8 cellular contexts compared by ENCODE assay signal in genomic region chr6:25223421-25224052, GRCh38. TPM values are rescaled to one million over a fixed set of nuclear protein-coding genes. Genes with fewer than 3 reads are reported as not detected.
DNase-seq lines count a peak whose midpoint lies in the region; ATAC-seq and FAIRE-seq lines count a peak whose summit lies in the region.

No MANE protein-coding gene starts in this region.

- ATAC-seq in activated T-cell treated with anti-CD3 and anti-CD28 coated beads, Interleukin-2, amount 50 U/mL, for 72 hours (replicated peaks in 1 of 2), result peak; percentile 44 to 57
- ATAC-seq in HG03139 (IDR thresholded peaks at IDR 0.05; ENCODE audit: unreplicated experiment), result no peak

- H3K36me3 Mint-ChIP-seq in activated T-cell treated with anti-CD3 and anti-CD28 coated beads, Interleukin-2, amount 50 U/mL, for 72 hours (ENCODE audit: insufficient read depth in 2 of 2), result no peaks in the 10 kb centered on the region

- H3K27ac ChIP-seq in substantia nigra (ENCODE audit: low read depth, low read length, poor library complexity, severe bottlenecking), result no peak overlapping the region

- H3K27ac Mint-ChIP-seq in activated T-cell treated with anti-CD3 and anti-CD28 coated beads, Interleukin-2, amount 50 U/mL, for 72 hours, result peak overlapping the region; percentile 6

- peak; percentile 74 for DNase-seq in ELR (ENCODE audit: low read depth)
- peak; percentile 75 to 80 for DNase-seq in Kasumi-1 (lab: John Stamatoyannopoulos, UW)
- peak; percentile 41 for DNase-seq in RCC 7860 (ENCODE audit: low spot score)
- peak; percentile 65 to 67 for DNase-seq in activated T-cell treated with anti-CD3 and anti-CD28 coated beads, Interleukin-2, amount 50 U/mL, for 72 hours
- peak; percentile 89 for DNase-seq in fibroblast of peridontal ligament (ENCODE audit: extremely low read depth)
- peak in 37 of 56 donors; percentile 1 to 78 (median 17) for DNase-seq in nucleus accumbens (lab: John Stamatoyannopoulos, UW)
- peak in 26 of 49 donors; percentile 3 to 63 (median 24) for DNase-seq in substantia nigra (lab: John Stamatoyannopoulos, UW)

- peak; percentile 72 for FAIRE-seq in RCC 7860 (lab: Jason Lieb, UNC)

- peaks cover 13% of the 10 kb centered on the region for H3K4me1 Mint-ChIP-seq in activated T-cell treated with anti-CD3 and anti-CD28 coated beads, Interleukin-2, amount 50 U/mL, for 72 hours (ENCODE audit: low read depth)

- H3K4me3 Mint-ChIP-seq in activated T-cell treated with anti-CD3 and anti-CD28 coated beads, Interleukin-2, amount 50 U/mL, for 72 hours, result peak overlapping the region; percentile 68 to 85

- H3K27me3 Mint-ChIP-seq in activated T-cell treated with anti-CD3 and anti-CD28 coated beads, Interleukin-2, amount 50 U/mL, for 72 hours (ENCODE audit: low read depth), result peaks cover 10% of the 10 kb centered on the region

- H3K9me3 Mint-ChIP-seq in activated T-cell treated with anti-CD3 and anti-CD28 coated beads, Interleukin-2, amount 50 U/mL, for 72 hours, result no peaks in the 10 kb centered on the region

RNA-seq across cellular contexts. Expression of gene CARMIL1, which starts 55.6 kb away (rescaled TPM):
- 1 to 10 TPM; 5.0 to 5.6 TPM for total RNA-seq in activated T-cell treated with anti-CD3 and anti-CD28 coated beads, Interleukin-2, amount 50 U/mL, for 72 hours

Comparison
In these comparisons a context has a peak if more than half of its experiments do, and no peak if none do; other contexts are left out.
1. DNase-seq: peak in every context shown above with its lines; median percentile 89 in fibroblast of peridontal ligament; 78 in Kasumi-1; 74 in ELR; 66 in activated T-cell treated with anti-CD3 and anti-CD28 coated beads, Interleukin-2, amount 50 U/mL, for 72 hours; 41 in RCC 7860; 24 in substantia nigra; 17 in nucleus accumbens.